ENCODE assay signal across 1 cellular context in genomic region chr2:158060160-158060861, GRCh38.
TF ChIP-seq lines count a peak whose summit lies in the region.

No MANE protein-coding gene starts in this region.

TF ChIP-seq in SK-N-SH, 30 proteins besides CTCF, POLR2A, EP300 and RAD21 (continued from another document):
- TF ChIP-seq REST (IDR thresholded peaks at IDR 0.05; ENCODE audit: low read depth, low read length), result no peak
- TF ChIP-seq GABPA (IDR thresholded peaks at IDR 0.05; ENCODE audit: low read depth), result no peak
- no peak for TF ChIP-seq FOXM1 (IDR thresholded peaks at IDR 0.05; ENCODE audit: low read depth)
TF ChIP-seq in SK-N-SH: peak in this region for 0.
